Comparison of ENCODE assay signal across 8 cellular contexts in genomic region chr16:70523013-70523620, GRCh38. TPM values are rescaled to one million over a fixed set of nuclear protein-coding genes. Genes with fewer than 3 reads are reported as not detected.
DNase-seq lines count a peak whose midpoint lies in the region; ATAC-seq, FAIRE-seq and TF ChIP-seq lines count a peak whose summit lies in the region.

TSS of gene COG4 (minus strand) at chr16:70523554. CDS start at chr16:70523543, 11 bp downstream.

- H3K4me2 ChIP-seq in OCI-LY1 (ENCODE audit: low read length), result peak within 1 kb of the TSS; percentile 75
- peak within 1 kb of the TSS; percentile 95 for H3K4me2 ChIP-seq in endothelial cell of umbilical vein (ENCODE audit: insufficient read depth, low read length)

- no peaks in the 10 kb centered on the region for H3K9me2 ChIP-seq in OCI-LY1 (ENCODE audit: low read depth, low read length)

- H3K27ac ChIP-seq in OCI-LY1 (ENCODE audit: low read depth, low read length, poor library complexity, severe bottlenecking) (peak within 1 kb of the TSS; percentile 87), endothelial cell of umbilical vein (ENCODE audit: insufficient read depth, low read depth, low read length) (peak within 1 kb of the TSS; percentile 82)

- ATAC-seq in HG03571 (IDR thresholded peaks at IDR 0.05; ENCODE audit: unreplicated experiment), result peak; percentile 60

- intact Hi-C loops in endothelial cell of umbilical vein (cut with micrococcal nuclease), result loop anchor here (1.0 to 2.0 kb wide), 3 partner anchors 84 to 142 kb away; partner anchors contain the start of gene ST3GAL2

- peak; percentile 83 for FAIRE-seq in endothelial cell of umbilical vein (lab: Jason Lieb, UNC)

- peaks cover 5% of the 10 kb centered on the region for H4K20me1 ChIP-seq in OCI-LY1 (ENCODE audit: insufficient read depth, low read length)
- peaks cover 8% of the 10 kb centered on the region for H4K20me1 ChIP-seq in endothelial cell of umbilical vein (replicated peaks; ENCODE audit: control insufficient read depth, extremely low read depth, insufficient read depth, low read length)

- H3K9ac ChIP-seq in OCI-LY1 (ENCODE audit: low read length), result peak within 1 kb of the TSS; percentile 98
- H3K9ac ChIP-seq in endothelial cell of umbilical vein (replicated peaks; ENCODE audit: extremely low read depth, insufficient read depth, low read length), result peak within 1 kb of the TSS; percentile 93

- H2AFZ ChIP-seq in OCI-LY1 (ENCODE audit: low read length) (no peak within 1 kb of the TSS), endothelial cell of umbilical vein (ENCODE audit: low read depth, low read length) (peak within 1 kb of the TSS; percentile 88)

- TF ChIP-seq POLR2A in GM19193 (IDR thresholded peaks at IDR 0.05; ENCODE audit: extremely low read depth, insufficient read depth, insufficient read length) (peak; percentile 92), endothelial cell of umbilical vein (IDR thresholded peaks at IDR 0.05; ENCODE audit: low read depth, low read length) (peak; percentile 83)

- no peaks in the 10 kb centered on the region for H3F3A ChIP-seq in OCI-LY1 (ENCODE audit: insufficient read depth, low read length)

- H3K4me1 ChIP-seq in OCI-LY1 (ENCODE audit: insufficient read depth, low read length, severe bottlenecking) (peaks cover 52% of the 10 kb centered on the region), endothelial cell of umbilical vein (ENCODE audit: control insufficient read depth, extremely low read depth, insufficient read depth, low read length) (peaks cover 40% of the 10 kb centered on the region)

- POLR2A ChIA-PET in endothelial cell of umbilical vein (lab: Charles Lee), result interaction anchor here (0.7 kb wide), 1 partner anchor 67 kb away, joined by 4 read pairs; no protein-coding TSS in a partner anchor

- H3K9me3 ChIP-seq in OCI-LY1 (ENCODE audit: low read length) (no peaks in the 10 kb centered on the region), endothelial cell of umbilical vein (replicated peaks; ENCODE audit: control insufficient read depth, insufficient read depth, low read length) (no peaks in the 10 kb centered on the region)

- DNase-seq in AG10803 (ENCODE audit: low read depth) (peak; percentile 78), activated T-cell treated with anti-CD3 and anti-CD28 coated beads for 1 hour (ENCODE audit: low read depth) (peak; percentile 82), endothelial cell of umbilical vein (ENCODE audit: low read depth, low spot score) (no peak), midbrain (lab: John Stamatoyannopoulos, UW) (peak; percentile 86)
- peak; percentile 79 to 80 for DNase-seq in stimulated activated CD8-positive, alpha-beta memory T cell treated with anti-CD3 and anti-CD28 coated beads, Interleukin-2, amount 100 ng/mL, for 1 hour (ENCODE audit: low read depth in 2 of 2)

- TF ChIP-seq CTCF in AG10803 (conservative IDR thresholded peaks at IDR 0.05; ENCODE audit: low read length) (no peak), OCI-LY1 (IDR thresholded peaks at IDR 0.05; ENCODE audit: low read length) (no peak), endothelial cell of umbilical vein (IDR thresholded peaks at IDR 0.05; ENCODE audit: extremely low read depth in 1 of 2, insufficient read depth in 1 of 2, low read depth in 1 of 2, low read length in 2 of 2) (no peak)

- dilution Hi-C loops in endothelial cell of umbilical vein (cut with MboI; ENCODE audit: extremely low pct_ligation_motif_present, low sequenced_read_pairs), result no loop called here

- no peaks in the 10 kb centered on the region for H3K9me1 ChIP-seq in endothelial cell of umbilical vein (replicated peaks; ENCODE audit: control insufficient read depth, extremely low read depth, insufficient read depth, low read length)

- TSS peak; percentile 78 for BruUV-seq in endothelial cell of umbilical vein (replicated peaks; lab: Mats Ljungman, UMichigan)

- H3K4me3 ChIP-seq in AG10803 (ENCODE audit: low read length), result peak within 1 kb of the TSS; percentile 94
- H3K4me3 ChIP-seq in OCI-LY1 (ENCODE audit: low read depth, low read length, poor library complexity, severe bottlenecking), result peak within 1 kb of the TSS; percentile 91
- H3K4me3 ChIP-seq in endothelial cell of umbilical vein (replicated peaks in 1 of 3; ENCODE audit: insufficient read depth in 1 of 3, low read depth in 1 of 3, low read length in 3 of 3), result peak within 1 kb of the TSS; percentile 54 to 94 (median 85)

- H3K36me3 ChIP-seq in OCI-LY1 (ENCODE audit: insufficient read depth, low read length) (peaks cover 44% of the 10 kb centered on the region), endothelial cell of umbilical vein (ENCODE audit: control insufficient read depth in 2 of 2, extremely low read depth in 1 of 2, insufficient read depth in 2 of 2, low read length in 2 of 2) (peaks cover 0 to 3% of the 10 kb centered on the region in 2 experiments)

- peaks cover 49% of the 10 kb centered on the region for H3K79me2 ChIP-seq in OCI-LY1 (ENCODE audit: insufficient read depth, low read length)
- H3K79me2 ChIP-seq in endothelial cell of umbilical vein (ENCODE audit: control insufficient read depth, insufficient read depth, low read length), result peaks cover 57% of the 10 kb centered on the region

- H3K27me3 ChIP-seq in OCI-LY1 (ENCODE audit: insufficient read depth, low read length), result no peaks in the 10 kb centered on the region
- no peaks in the 10 kb centered on the region for H3K27me3 ChIP-seq in endothelial cell of umbilical vein (ENCODE audit: control insufficient read depth in 2 of 2, insufficient read depth in 2 of 2, low read length in 2 of 2)

- CTCF ChIA-PET in endothelial cell of umbilical vein (lab: Charles Lee), result interaction anchor here (0.9 to 1.0 kb wide), 2 partner anchors 14 to 215 kb away, joined by 3 read pairs; no protein-coding TSS in a partner anchor

TF ChIP-seq in endothelial cell of umbilical vein, 7 proteins besides CTCF, POLR2A, EP300 and RAD21:
- TF ChIP-seq GATA2 (IDR thresholded peaks at IDR 0.05; ENCODE audit: insufficient read depth, insufficient read length, low read depth, low read length) (no peak), POLR2AphosphoS5 (IDR thresholded peaks at IDR 0.05; ENCODE audit: insufficient read depth, low read depth, low read length) (peak; percentile 90)

RNA-seq across cellular contexts. Expression of gene COG4, which starts in this region (rescaled TPM):
- total RNA-seq in endothelial cell of umbilical vein, result 46.5 and 61.2 TPM in 2 replicates
- 53.7 and 56.2 TPM in 2 replicates for polyA plus RNA-seq in endothelial cell of umbilical vein
- polyA plus RNA-seq in endothelial cell of umbilical vein (2011; cell fraction: cytosol; rRNA removed), result 37.9 and 45.2 TPM in 2 replicates
- 153 and 193 TPM in 2 replicates for polyA plus RNA-seq in endothelial cell of umbilical vein (2011; cell fraction: nucleus; rRNA removed)
- 47.6 and 53.5 TPM in 2 replicates for polyA plus RNA-seq in endothelial cell of umbilical vein (2012)
- 46.8 and 58.7 TPM in 2 replicates for polyA minus RNA-seq in endothelial cell of umbilical vein
- polyA minus RNA-seq in endothelial cell of umbilical vein (2011; cell fraction: cytosol; rRNA and poly(A)+ RNA removed), result 21.6 TPM
- 33.1 and 34.6 TPM in 2 replicates for polyA minus RNA-seq in endothelial cell of umbilical vein (2011; cell fraction: nucleus; rRNA and poly(A)+ RNA removed)
